In genomic region chr16:21568502-21569189, GRCh38 we compare ENCODE assay signal across 1 cellular context.
TF ChIP-seq lines count a peak whose summit lies in the region.

No MANE protein-coding gene starts in this region.

TF ChIP-seq in GM23338, 12 proteins besides CTCF, POLR2A, EP300 and RAD21:
- TF ChIP-seq ZNF114 (CRISPR knock-in tag; IDR thresholded peaks at IDR 0.05) (no peak), EZH2 (IDR thresholded peaks at IDR 0.05; ENCODE audit: low read depth, unreplicated experiment) (no peak), REST (IDR thresholded peaks at IDR 0.05; ENCODE audit: unreplicated experiment) (no peak), NANOG (IDR thresholded peaks at IDR 0.05; ENCODE audit: borderline replicate concordance) (no peak), POLR2AphosphoS5 (IDR thresholded peaks at IDR 0.05; ENCODE audit: low read depth) (no peak), CREB1 (CRISPR knock-in tag; IDR thresholded peaks at IDR 0.05; ENCODE audit: low read depth) (no peak), JUNB (IDR thresholded peaks at IDR 0.05; ENCODE audit: unreplicated experiment) (no peak), ZNF331 (CRISPR knock-in tag; IDR thresholded peaks at IDR 0.05; ENCODE audit: low read depth) (no peak), ZNF462 (CRISPR knock-in tag; IDR thresholded peaks at IDR 0.05) (no peak), EZH2phosphoT487 (IDR thresholded peaks at IDR 0.05; ENCODE audit: unreplicated experiment) (no peak), ETS1 (IDR thresholded peaks at IDR 0.05) (no peak), STAT1 (IDR thresholded peaks at IDR 0.05; ENCODE audit: unreplicated experiment) (no peak)
TF ChIP-seq in GM23338: peak in this region for 0.
